ENCODE assay signal across 2 cellular contexts in genomic region chr5:553874-554273, GRCh38.
A peak's percentile ranks its signal among the peaks of the same experiment; 100 is the strongest.
TF ChIP-seq lines count a peak whose summit lies in the region.

No MANE protein-coding gene starts in this region.

TF ChIP-seq in WTC11, 78 proteins besides CTCF, POLR2A, EP300 and RAD21:
- TF ChIP-seq ZNF416 (CRISPR knock-in tag; IDR thresholded peaks at IDR 0.05) (no peak), TCF7 (CRISPR knock-in tag; IDR thresholded peaks at IDR 0.05; ENCODE audit: low read depth) (no peak), ETV6 (CRISPR knock-in tag; IDR thresholded peaks at IDR 0.05) (no peak), ATF1 (CRISPR knock-in tag; IDR thresholded peaks at IDR 0.05) (no peak), TP53 (CRISPR knock-in tag; IDR thresholded peaks at IDR 0.05) (no peak), JUN (CRISPR knock-in tag; IDR thresholded peaks at IDR 0.05) (no peak)

TF ChIP-seq in HepG2, 621 proteins besides CTCF, POLR2A, EP300 and RAD21:
- TF ChIP-seq ZNF362 (CRISPR knock-in tag; IDR thresholded peaks at IDR 0.05; ENCODE audit: borderline replicate concordance) (no peak), ZNF770 (CRISPR knock-in tag; IDR thresholded peaks at IDR 0.05) (0 out of 2 replicates have a peak, but pooled peaks have one; percentile 66)
